Comparison of ENCODE assay signal across 1 cellular context in the genomic region with DNA sequence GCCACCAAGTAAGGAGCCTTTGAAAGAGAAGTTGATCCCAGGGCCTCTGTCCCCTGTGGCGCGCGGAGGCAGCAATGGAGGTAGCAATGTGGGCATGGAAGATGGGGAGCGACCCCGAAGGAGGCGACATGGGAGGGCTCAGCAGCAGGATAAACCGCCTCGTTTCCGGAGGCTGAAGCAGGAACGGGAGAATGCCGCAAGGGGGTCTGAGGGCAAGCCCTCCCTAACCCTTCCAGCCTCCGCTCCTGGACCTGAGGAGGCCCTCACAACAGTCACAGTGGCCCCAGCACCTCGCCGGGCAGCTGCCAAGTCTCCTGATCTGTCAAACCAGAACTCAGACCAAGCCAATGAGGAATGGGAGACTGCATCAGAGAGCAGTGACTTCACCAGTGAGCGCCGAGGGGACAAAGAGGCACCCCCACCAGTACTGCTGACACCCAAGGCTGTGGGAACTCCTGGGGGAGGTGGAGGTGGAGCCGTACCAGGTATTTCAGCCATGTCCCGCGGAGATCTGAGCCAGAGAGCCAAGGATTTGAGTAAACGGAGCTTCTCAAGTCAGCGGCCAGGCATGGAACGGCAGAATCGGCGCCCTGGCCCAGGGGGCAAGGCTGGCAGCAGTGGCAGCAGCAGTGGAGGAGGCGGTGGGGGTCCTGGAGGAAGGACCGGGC.
A peak's percentile ranks its signal among the peaks of the same experiment; 100 is the strongest.
TF ChIP-seq lines count a peak whose summit lies in the region.

No MANE protein-coding gene starts in this region.

TF ChIP-seq in K562, 482 proteins besides CTCF, POLR2A, EP300 and RAD21 (continued from another document):
- TF ChIP-seq, protein P1, sequence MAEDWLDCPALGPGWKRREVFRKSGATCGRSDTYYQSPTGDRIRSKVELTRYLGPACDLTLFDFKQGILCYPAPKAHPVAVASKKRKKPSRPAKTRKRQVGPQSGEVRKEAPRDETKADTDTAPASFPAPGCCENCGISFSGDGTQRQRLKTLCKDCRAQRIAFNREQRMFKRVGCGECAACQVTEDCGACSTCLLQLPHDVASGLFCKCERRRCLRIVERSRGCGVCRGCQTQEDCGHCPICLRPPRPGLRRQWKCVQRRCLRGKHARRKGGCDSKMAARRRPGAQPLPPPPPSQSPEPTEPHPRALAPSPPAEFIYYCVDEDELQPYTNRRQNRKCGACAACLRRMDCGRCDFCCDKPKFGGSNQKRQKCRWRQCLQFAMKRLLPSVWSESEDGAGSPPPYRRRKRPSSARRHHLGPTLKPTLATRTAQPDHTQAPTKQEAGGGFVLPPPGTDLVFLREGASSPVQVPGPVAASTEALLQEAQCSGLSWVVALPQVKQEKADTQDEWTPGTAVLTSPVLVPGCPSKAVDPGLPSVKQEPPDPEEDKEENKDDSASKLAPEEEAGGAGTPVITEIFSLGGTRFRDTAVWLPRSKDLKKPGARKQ (CRISPR knock-in tag; IDR thresholded peaks at IDR 0.05), result no peak
- TF ChIP-seq MAFK (IDR thresholded peaks at IDR 0.05; ENCODE audit: low read length) (no peak), CSDE1 (IDR thresholded peaks at IDR 0.05) (no peak), NFXL1 (CRISPR knock-in tag; IDR thresholded peaks at IDR 0.05) (no peak), MEF2A (IDR thresholded peaks at IDR 0.05; ENCODE audit: control insufficient read depth, low read depth, low read length) (no peak), C11orf30 (IDR thresholded peaks at IDR 0.05; ENCODE audit: low read depth) (no peak), ESRRB (CRISPR knock-in tag; IDR thresholded peaks at IDR 0.05; ENCODE audit: borderline replicate concordance) (no peak), NR1H2 (CRISPR knock-in tag; IDR thresholded peaks at IDR 0.05) (no peak), SLC30A9 (CRISPR knock-in tag; IDR thresholded peaks at IDR 0.05) (no peak), ZBTB7A (IDR thresholded peaks at IDR 0.05; ENCODE audit: borderline replicate concordance, control insufficient read depth, low read depth, low read length) (no peak), POLR2H (tag; IDR thresholded peaks at IDR 0.05; ENCODE audit: low read depth) (no peak), SOX6 (IDR thresholded peaks at IDR 0.05) (no peak), SAFB2 (IDR thresholded peaks at IDR 0.05; ENCODE audit: borderline replicate concordance, low read depth, low read length, severe bottlenecking) (no peak), SMAD3 (CRISPR knock-in tag; conservative IDR thresholded peaks at IDR 0.05) (no peak), FOXA3 (CRISPR knock-in tag; conservative IDR thresholded peaks at IDR 0.05 in 1 of 2, IDR thresholded peaks at IDR 0.05 in 1 of 2) (no peak), XRCC4 (IDR thresholded peaks at IDR 0.05; ENCODE audit: extremely low read depth, insufficient read depth, insufficient read length) (no peak), MXI1 (IDR thresholded peaks at IDR 0.05; ENCODE audit: low read depth, low read length) (no peak), POLR2AphosphoS5 (IDR thresholded peaks at IDR 0.05; ENCODE audit: control insufficient read depth, insufficient read depth, low read depth, low read length) (peak; percentile 17)
- TF ChIP-seq, protein P2, sequence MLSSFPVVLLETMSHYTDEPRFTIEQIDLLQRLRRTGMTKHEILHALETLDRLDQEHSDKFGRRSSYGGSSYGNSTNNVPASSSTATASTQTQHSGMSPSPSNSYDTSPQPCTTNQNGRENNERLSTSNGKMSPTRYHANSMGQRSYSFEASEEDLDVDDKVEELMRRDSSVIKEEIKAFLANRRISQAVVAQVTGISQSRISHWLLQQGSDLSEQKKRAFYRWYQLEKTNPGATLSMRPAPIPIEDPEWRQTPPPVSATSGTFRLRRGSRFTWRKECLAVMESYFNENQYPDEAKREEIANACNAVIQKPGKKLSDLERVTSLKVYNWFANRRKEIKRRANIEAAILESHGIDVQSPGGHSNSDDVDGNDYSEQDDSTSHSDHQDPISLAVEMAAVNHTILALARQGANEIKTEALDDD (IDR thresholded peaks at IDR 0.05), result no peak
- TF ChIP-seq, protein P3, sequence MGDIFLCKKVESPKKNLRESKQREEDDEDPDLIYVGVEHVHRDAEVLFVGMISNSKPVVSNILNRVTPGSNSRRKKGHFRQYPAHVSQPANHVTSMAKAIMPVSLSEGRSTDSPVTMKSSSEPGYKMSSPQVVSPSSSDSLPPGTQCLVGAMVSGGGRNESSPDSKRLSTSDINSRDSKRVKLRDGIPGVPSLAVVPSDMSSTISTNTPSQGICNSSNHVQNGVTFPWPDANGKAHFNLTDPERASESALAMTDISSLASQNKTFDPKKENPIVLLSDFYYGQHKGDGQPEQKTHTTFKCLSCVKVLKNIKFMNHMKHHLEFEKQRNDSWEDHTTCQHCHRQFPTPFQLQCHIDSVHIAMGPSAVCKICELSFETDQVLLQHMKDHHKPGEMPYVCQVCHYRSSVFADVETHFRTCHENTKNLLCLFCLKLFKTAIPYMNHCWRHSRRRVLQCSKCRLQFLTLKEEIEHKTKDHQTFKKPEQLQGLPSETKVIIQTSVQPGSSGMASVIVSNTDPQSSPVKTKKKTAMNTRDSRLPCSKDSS (IDR thresholded peaks at IDR 0.05; ENCODE audit: low read depth, partially characterized antibody), result no peak
- TF ChIP-seq, protein P4, sequence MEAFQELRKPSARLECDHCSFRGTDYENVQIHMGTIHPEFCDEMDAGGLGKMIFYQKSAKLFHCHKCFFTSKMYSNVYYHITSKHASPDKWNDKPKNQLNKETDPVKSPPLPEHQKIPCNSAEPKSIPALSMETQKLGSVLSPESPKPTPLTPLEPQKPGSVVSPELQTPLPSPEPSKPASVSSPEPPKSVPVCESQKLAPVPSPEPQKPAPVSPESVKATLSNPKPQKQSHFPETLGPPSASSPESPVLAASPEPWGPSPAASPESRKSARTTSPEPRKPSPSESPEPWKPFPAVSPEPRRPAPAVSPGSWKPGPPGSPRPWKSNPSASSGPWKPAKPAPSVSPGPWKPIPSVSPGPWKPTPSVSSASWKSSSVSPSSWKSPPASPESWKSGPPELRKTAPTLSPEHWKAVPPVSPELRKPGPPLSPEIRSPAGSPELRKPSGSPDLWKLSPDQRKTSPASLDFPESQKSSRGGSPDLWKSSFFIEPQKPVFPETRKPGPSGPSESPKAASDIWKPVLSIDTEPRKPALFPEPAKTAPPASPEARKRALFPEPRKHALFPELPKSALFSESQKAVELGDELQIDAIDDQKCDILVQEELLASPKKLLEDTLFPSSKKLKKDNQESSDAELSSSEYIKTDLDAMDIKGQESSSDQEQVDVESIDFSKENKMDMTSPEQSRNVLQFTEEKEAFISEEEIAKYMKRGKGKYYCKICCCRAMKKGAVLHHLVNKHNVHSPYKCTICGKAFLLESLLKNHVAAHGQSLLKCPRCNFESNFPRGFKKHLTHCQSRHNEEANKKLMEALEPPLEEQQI (IDR thresholded peaks at IDR 0.05), result no peak
- TF ChIP-seq, protein P5, sequence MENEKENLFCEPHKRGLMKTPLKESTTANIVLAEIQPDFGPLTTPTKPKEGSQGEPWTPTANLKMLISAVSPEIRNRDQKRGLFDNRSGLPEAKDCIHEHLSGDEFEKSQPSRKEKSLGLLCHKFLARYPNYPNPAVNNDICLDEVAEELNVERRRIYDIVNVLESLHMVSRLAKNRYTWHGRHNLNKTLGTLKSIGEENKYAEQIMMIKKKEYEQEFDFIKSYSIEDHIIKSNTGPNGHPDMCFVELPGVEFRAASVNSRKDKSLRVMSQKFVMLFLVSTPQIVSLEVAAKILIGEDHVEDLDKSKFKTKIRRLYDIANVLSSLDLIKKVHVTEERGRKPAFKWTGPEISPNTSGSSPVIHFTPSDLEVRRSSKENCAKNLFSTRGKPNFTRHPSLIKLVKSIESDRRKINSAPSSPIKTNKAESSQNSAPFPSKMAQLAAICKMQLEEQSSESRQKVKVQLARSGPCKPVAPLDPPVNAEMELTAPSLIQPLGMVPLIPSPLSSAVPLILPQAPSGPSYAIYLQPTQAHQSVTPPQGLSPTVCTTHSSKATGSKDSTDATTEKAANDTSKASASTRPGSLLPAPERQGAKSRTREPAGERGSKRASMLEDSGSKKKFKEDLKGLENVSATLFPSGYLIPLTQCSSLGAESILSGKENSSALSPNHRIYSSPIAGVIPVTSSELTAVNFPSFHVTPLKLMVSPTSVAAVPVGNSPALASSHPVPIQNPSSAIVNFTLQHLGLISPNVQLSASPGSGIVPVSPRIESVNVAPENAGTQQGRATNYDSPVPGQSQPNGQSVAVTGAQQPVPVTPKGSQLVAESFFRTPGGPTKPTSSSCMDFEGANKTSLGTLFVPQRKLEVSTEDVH (IDR thresholded peaks at IDR 0.05; ENCODE audit: low read depth, partially characterized antibody), result peak; percentile 32
- TF ChIP-seq, protein P6, sequence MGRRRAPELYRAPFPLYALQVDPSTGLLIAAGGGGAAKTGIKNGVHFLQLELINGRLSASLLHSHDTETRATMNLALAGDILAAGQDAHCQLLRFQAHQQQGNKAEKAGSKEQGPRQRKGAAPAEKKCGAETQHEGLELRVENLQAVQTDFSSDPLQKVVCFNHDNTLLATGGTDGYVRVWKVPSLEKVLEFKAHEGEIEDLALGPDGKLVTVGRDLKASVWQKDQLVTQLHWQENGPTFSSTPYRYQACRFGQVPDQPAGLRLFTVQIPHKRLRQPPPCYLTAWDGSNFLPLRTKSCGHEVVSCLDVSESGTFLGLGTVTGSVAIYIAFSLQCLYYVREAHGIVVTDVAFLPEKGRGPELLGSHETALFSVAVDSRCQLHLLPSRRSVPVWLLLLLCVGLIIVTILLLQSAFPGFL (CRISPR knock-in tag; IDR thresholded peaks at IDR 0.05), result no peak
- TF ChIP-seq, protein P7, sequence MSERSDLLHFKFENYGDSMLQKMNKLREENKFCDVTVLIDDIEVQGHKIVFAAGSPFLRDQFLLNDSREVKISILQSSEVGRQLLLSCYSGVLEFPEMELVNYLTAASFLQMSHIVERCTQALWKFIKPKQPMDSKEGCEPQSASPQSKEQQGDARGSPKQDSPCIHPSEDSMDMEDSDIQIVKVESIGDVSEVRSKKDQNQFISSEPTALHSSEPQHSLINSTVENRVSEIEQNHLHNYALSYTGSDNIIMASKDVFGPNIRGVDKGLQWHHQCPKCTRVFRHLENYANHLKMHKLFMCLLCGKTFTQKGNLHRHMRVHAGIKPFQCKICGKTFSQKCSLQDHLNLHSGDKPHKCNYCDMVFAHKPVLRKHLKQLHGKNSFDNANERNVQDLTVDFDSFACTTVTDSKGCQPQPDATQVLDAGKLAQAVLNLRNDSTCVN (CRISPR knock-in tag; IDR thresholded peaks at IDR 0.05), result no peak
- TF ChIP-seq, protein P8, sequence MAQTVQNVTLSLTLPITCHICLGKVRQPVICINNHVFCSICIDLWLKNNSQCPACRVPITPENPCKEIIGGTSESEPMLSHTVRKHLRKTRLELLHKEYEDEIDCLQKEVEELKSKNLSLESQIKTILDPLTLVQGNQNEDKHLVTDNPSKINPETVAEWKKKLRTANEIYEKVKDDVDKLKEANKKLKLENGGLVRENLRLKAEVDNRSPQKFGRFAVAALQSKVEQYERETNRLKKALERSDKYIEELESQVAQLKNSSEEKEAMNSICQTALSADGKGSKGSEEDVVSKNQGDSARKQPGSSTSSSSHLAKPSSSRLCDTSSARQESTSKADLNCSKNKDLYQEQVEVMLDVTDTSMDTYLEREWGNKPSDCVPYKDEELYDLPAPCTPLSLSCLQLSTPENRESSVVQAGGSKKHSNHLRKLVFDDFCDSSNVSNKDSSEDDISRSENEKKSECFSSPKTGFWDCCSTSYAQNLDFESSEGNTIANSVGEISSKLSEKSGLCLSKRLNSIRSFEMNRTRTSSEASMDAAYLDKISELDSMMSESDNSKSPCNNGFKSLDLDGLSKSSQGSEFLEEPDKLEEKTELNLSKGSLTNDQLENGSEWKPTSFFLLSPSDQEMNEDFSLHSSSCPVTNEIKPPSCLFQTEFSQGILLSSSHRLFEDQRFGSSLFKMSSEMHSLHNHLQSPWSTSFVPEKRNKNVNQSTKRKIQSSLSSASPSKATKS (CRISPR knock-in tag; IDR thresholded peaks at IDR 0.05), result no peak
